Comparison of ENCODE assay signal across 17 cellular contexts in genomic region chr6:150196942-150197745, GRCh38. TPM values are rescaled to one million over a fixed set of nuclear protein-coding genes. Genes with fewer than 3 reads are reported as not detected.
DNase-seq lines count a peak whose midpoint lies in the region; ATAC-seq and TF ChIP-seq lines count a peak whose summit lies in the region.
"Had no signal": no experiment of that assay in that cellular context is flagged by ENCODE, and none has a peak within 500 bp of the region (broad histone marks: within the 10 kb centered on the region; RNA-seq: fewer than 3 reads in every experiment).

No MANE protein-coding gene starts in this region.

- DNase-seq in NCI-H146 (lab: John Stamatoyannopoulos, UW) (peak; percentile 95), NCI-H69 (lab: John Stamatoyannopoulos, UW) (peak; percentile 96), right atrium auricular region (ENCODE audit: low spot score) (no peak), NCI-H2029 treated with DMSO at 0.1 percent for 48 hours (lab: John Stamatoyannopoulos, UW) (no peak), erythroblast (lab: John Stamatoyannopoulos, UW) (no peak)
- DNase-seq: activated naive CD4-positive, alpha-beta T cell treated with anti-CD3 and anti-CD28 coated beads, Interleukin-2, amount 50 U/mL, for 16 hours; effector memory CD4-positive, alpha-beta T cell; immature natural killer cell; NCI-H2081; stimulated activated CD4-positive, alpha-beta T cell treated with anti-CD3 and anti-CD28 coated beads, Interleukin-2, amount 100 ng/mL, for 24 hours; SW 1271; WERI-Rb-1 had no signal

- TF ChIP-seq CTCF in right atrium auricular region (IDR thresholded peaks at IDR 0.05): no peak

- no peaks in the 10 kb centered on the region for H3K9me3 ChIP-seq in right atrium auricular region

- H3K4me3 ChIP-seq in right atrium auricular region (no peak overlapping the region), rectal smooth muscle tissue (ENCODE audit: low read length) (no peak overlapping the region)

- no peaks in the 10 kb centered on the region for H3K36me3 ChIP-seq in right atrium auricular region
- H3K36me3 ChIP-seq in rectal smooth muscle tissue (ENCODE audit: control insufficient read depth, insufficient read depth, low read length): no peaks in the 10 kb centered on the region
- H3K36me3 ChIP-seq: WERI-Rb-1 had no signal

- H3K27me3 ChIP-seq in right atrium auricular region (no peaks in the 10 kb centered on the region), rectal smooth muscle tissue (ENCODE audit: control insufficient read depth, insufficient read depth, low read length) (no peaks in the 10 kb centered on the region)

- TF ChIP-seq POLR2A in erythroblast (IDR thresholded peaks at IDR 0.05; ENCODE audit: low read length): no peak

- no peak for ATAC-seq in GM19463 (IDR thresholded peaks at IDR 0.05; ENCODE audit: unreplicated experiment)
- no peak for ATAC-seq in GM21367 (IDR thresholded peaks at IDR 0.05; ENCODE audit: unreplicated experiment)

- H3K27ac ChIP-seq in right atrium auricular region (peak overlapping the region; percentile 5 to 46), rectal smooth muscle tissue (ENCODE audit: low read depth, low read length) (peak overlapping the region; percentile 17)
- H3K27ac ChIP-seq: HL-60, WERI-Rb-1 had no signal

- H3K4me1 ChIP-seq in right atrium auricular region: peaks cover 0 to 63% of the 10 kb centered on the region in 2 donors
- peaks cover 6% of the 10 kb centered on the region for H3K4me1 ChIP-seq in rectal smooth muscle tissue (ENCODE audit: control insufficient read depth, insufficient read depth, low read length)

- no peak overlapping the region for H3K9ac ChIP-seq in rectal smooth muscle tissue (ENCODE audit: low read length)

RNA-seq across cellular contexts. Expression of gene PPP1R14C, which starts 54.3 kb away (rescaled TPM):
- total RNA-seq in right atrium auricular region: 100 to 1,000 TPM in 1 of 2 donors, 10 to 100 TPM in 1; 85.4 to 130 TPM
- total RNA-seq: pulmonary artery endothelial cell had no signal

Comparison
In these comparisons a context has a peak if more than half of its experiments do, and no peak if none do; other contexts are left out.
1. DNase-seq: peak in NCI-H146 (single experiment) and NCI-H69 (single experiment); none in right atrium auricular region (single experiment), NCI-H2029 treated with DMSO at 0.1 percent for 48 hours (single experiment) and erythroblast (0 of 2).